8 cellular contexts compared by ENCODE assay signal in the genomic region with DNA sequence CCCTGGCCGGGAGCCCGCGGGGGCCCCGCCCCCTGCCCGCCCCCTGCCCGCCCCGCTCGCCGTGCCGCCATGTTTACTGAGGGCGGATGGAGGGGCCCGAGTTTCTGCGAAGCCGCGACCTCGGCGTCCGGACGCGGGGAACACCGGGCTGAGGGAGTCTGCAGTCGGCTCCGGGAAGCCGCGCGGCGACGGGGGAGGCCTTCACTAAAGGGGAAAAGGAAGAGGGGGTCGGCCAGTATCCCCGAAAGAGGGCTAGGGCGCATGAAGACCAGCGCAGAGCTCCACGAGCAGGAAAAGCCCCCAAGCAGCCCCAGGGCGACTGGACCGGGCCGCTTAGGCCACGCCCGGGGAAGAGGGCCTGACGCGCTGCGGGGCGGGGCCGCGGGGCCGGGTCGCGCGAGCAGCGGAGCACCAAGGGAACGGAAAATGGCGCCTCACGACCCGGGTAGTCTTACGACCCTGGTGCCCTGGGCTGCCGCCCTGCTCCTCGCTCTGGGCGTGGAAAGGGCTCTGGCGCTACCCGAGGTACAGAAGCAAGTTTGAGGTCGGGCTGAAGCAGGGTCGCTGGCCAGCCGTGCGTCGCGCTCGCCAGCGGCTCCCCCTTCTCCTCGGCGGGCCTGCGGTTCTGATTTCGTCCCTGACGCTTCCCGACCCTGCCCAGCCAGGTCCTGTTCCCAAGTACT.
DNase-seq lines count a peak whose midpoint lies in the region; ATAC-seq lines count a peak whose summit lies in the region.

ATRAID (plus strand) TSS at position 99 of the 683 bp plus-strand sequence; CDS start at position 427, 328 bp downstream.
SLC5A6 (minus strand) TSS at position 326 of the 683 bp plus-strand sequence. CDS start 4,618 bp downstream, outside the sequence.

- DNase-seq in NCI-H524 treated with DMSO at 0.1 percent for 48 hours (lab: John Stamatoyannopoulos, UW), result peak; percentile 29
- DNase-seq in activated CD4-positive, alpha-beta T cell treated with anti-CD3 and anti-CD28 coated beads for 48 hours, result peak; percentile 91
- peak; percentile 73 to 87 (median 78) for DNase-seq in stimulated activated CD4-positive, alpha-beta T cell treated with anti-CD3 and anti-CD28 coated beads, Interleukin-1b, Interleukin-23, amount 100 ng/mL, for 24 hours (ENCODE audit: low read depth in 4 of 4, low spot score in 1 of 4)

- peaks cover 44% of the 10 kb centered on the region for H3K36me3 ChIP-seq in BLaER1

- H3K4me1 ChIP-seq in BLaER1, result peaks cover 52% of the 10 kb centered on the region

- H3K4me2 ChIP-seq in BLaER1, result peak within 1 kb of the TSS; percentile 94

- peak within 1 kb of the TSS; percentile 98 for H3K9ac ChIP-seq in BLaER1

- H3K27me3 ChIP-seq in BLaER1, result no peaks in the 10 kb centered on the region
- H3K27me3 ChIP-seq in layer of hippocampus (ENCODE audit: control insufficient read depth, insufficient read depth, low read length), result no peaks in the 10 kb centered on the region

- H4K20me1 ChIP-seq in BLaER1, result 0 out of 2 replicates have a peak, but pooled peaks cover 10% of the 10 kb centered on the region

- no peaks in the 10 kb centered on the region for H3K9me3 ChIP-seq in BLaER1

- H3K27ac ChIP-seq in BLaER1, result peak within 1 kb of the TSS; percentile 98
- H3K27ac ChIP-seq in cingulate gyrus (ENCODE audit: low read depth, low read length), result peak within 1 kb of the TSS; percentile 94
- H3K27ac ChIP-seq in layer of hippocampus (ENCODE audit: low read depth, low read length), result peak within 1 kb of the TSS; percentile 97

- peak; percentile 68 for ATAC-seq in GM19328 (IDR thresholded peaks at IDR 0.05; ENCODE audit: unreplicated experiment)
- ATAC-seq in HG03460 (IDR thresholded peaks at IDR 0.05; ENCODE audit: unreplicated experiment), result peak; percentile 72

- H3K4me3 ChIP-seq in BLaER1, result peak within 1 kb of the TSS; percentile 86

Comparison
In these comparisons a context has a peak if more than half of its experiments do, and no peak if none do; other contexts are left out.
1. Peak in every context shown above with its lines: DNase-seq, ATAC-seq, H3K4me3 ChIP-seq and H3K27ac ChIP-seq.
2. DNase-seq: peak in every context shown above with its lines; median percentile 91 in activated CD4-positive, alpha-beta T cell treated with anti-CD3 and anti-CD28 coated beads for 48 hours; 78 in stimulated activated CD4-positive, alpha-beta T cell treated with anti-CD3 and anti-CD28 coated beads, Interleukin-1b, Interleukin-23, amount 100 ng/mL, for 24 hours; 29 in NCI-H524 treated with DMSO at 0.1 percent for 48 hours.